In the genomic region with DNA sequence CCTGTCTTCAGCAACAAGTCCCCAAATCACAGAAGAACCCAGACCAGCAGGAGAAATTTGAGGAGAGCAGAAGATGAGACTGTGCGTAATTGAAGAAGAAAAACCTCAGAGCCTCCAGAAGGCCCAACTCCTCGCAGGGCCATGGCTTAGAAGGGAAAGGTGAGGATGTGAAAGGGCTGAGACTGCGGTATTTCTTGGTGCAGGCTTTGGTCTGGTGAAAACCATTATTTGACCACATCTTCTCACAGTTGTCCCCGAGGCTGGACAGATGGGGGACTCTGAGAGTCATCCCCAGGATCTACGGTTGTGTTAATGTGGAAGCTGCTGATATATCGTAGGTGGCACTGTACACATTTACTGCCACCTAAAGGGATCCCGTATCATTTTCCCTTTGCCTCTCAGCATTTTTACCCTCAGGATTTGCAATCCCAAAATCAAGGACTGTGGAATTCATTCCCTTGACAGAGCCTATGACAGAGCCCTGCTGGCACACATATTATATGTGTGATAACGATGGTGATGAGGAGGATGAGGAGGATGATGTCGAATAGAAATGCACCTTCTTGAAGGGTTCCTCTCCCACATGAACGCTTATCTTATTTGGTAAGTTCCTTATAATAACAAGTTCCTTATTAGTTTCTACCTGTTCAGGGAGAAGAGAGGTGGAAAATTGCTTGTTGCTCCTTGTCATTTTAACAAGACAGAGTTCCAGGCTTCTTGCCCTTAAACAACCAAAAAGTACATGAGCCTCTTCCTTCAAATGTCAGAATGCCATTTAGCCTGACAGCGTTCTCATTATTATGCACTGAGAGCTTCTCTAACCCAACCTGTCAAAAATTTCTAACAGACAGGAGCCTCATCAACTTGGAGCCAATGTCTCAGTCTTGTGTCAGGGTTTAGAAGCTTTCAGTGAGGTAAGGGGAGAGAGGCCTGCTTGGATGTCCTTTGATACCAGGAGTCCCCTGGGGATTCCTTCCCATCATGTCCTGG, we compare ENCODE assay signal across 13 cellular contexts.
"Had no signal": no experiment of that assay in that cellular context is flagged by ENCODE, and none has a peak within 500 bp of the region (broad histone marks: within the 10 kb centered on the region; RNA-seq: fewer than 3 reads in every experiment).

No MANE protein-coding gene starts in this region.

- ATAC-seq: psoas muscle had no signal

- DNase-seq: activated CD4-positive, alpha-beta T cell treated with anti-CD3 and anti-CD28 coated beads, Interleukin-2, amount 10 ng/mL, durations not matched to agents 24 days and 14 days; activated gamma-delta T cell treated with Interleukin-2 at 50 U/mL for 16 hours; activated naive CD8-positive, alpha-beta T cell treated with anti-CD3 and anti-CD28 coated beads, Interleukin-2, amount 10 ng/mL, durations not matched to agents 7 days and 5 days; activated T-cell treated with anti-CD3 and anti-CD28 coated beads, Interleukin-2, amount 50 U/mL, for 48 hours; anterior cingulate cortex; effector CD4-positive, alpha-beta T cell; kidney; left ventricle myocardium inferior; psoas muscle; sigmoid colon; stimulated activated CD4-positive, alpha-beta T cell treated with anti-CD3 and anti-CD28 coated beads, Interleukin-12 subunit alpha, Interleukin-12 subunit beta, amount 100 ng/mL, for 4 hours; stimulated activated naive CD4-positive, alpha-beta T cell; upper lobe of left lung had no signal
